ENCODE assay signal across 8 cellular contexts in genomic region chr16:353404-354285, GRCh38. TPM values are rescaled to one million over a fixed set of nuclear protein-coding genes. Genes with fewer than 3 reads are reported as not detected.
DNase-seq lines count a peak whose midpoint lies in the region; ATAC-seq and TF ChIP-seq lines count a peak whose summit lies in the region.

No MANE protein-coding gene starts in this region.

- no peak for TF ChIP-seq CTCF in ovary (IDR thresholded peaks at IDR 0.05)

- H3K27ac ChIP-seq in epithelial cell of prostate (peak overlapping the region; percentile 93), ovary (peak overlapping the region; percentile 51 to 73)

- intact Hi-C loops in ovary (cut with DNase I) = loop anchor here in 1 of 4 donors (10.0 kb wide), 1 partner anchor 119 kb away; the partner anchor contains the start of gene FAM234A

- peak overlapping the region; percentile 57 for H3K9ac ChIP-seq in ES-I3 (ENCODE audit: low read depth, low read length)
- peak overlapping the region; percentile 83 for H3K9ac ChIP-seq in NT2/D1 (ENCODE audit: insufficient read length, low read depth)

- H3K9me3 ChIP-seq in ES-I3 (ENCODE audit: control insufficient read depth, insufficient read depth, low read length) = no peaks in the 10 kb centered on the region
- H3K9me3 ChIP-seq in NT2/D1 (ENCODE audit: insufficient read depth, low read length) = no peaks in the 10 kb centered on the region
- H3K9me3 ChIP-seq in ovary = no peaks in the 10 kb centered on the region

- ATAC-seq in GM18511 (IDR thresholded peaks at IDR 0.05; ENCODE audit: unreplicated experiment) = no peak
- ATAC-seq in HG02678 (IDR thresholded peaks at IDR 0.05; ENCODE audit: unreplicated experiment) = no peak

- TF ChIP-seq POLR2A in ovary (IDR thresholded peaks at IDR 0.05) = no peak

- H3K4me1 ChIP-seq in ES-I3 (ENCODE audit: insufficient read depth, low read length) = peaks cover 9% of the 10 kb centered on the region; the same call in 1 of the 2 replicates
- peaks cover 11% of the 10 kb centered on the region for H3K4me1 ChIP-seq in NT2/D1 (ENCODE audit: insufficient read depth, insufficient read length)
- H3K4me1 ChIP-seq in ovary (ENCODE audit: insufficient read depth) = no peaks in the 10 kb centered on the region

- H3K4me3 ChIP-seq in NT2/D1 (ENCODE audit: insufficient read length, low read depth) = peak overlapping the region; percentile 38
- H3K4me3 ChIP-seq in ovary = peak overlapping the region; percentile 64

- H3K36me3 ChIP-seq in ES-I3 (ENCODE audit: insufficient read depth, low read length) (no peaks in the 10 kb centered on the region), NT2/D1 (ENCODE audit: insufficient read depth, insufficient read length, low read length) (peaks cover 18% of the 10 kb centered on the region), ovary (no peaks in the 10 kb centered on the region)

- no peak for TF ChIP-seq EP300 in ovary (IDR thresholded peaks at IDR 0.05)

- WGBS in ovary, 3 donors = 58 to 66% (median 60%) methylated on average over 25 of the region's 25 CpGs

- DNase-seq in NT2/D1 (ENCODE audit: low read depth, low spot score) = no peak
- no peak for DNase-seq in epithelial cell of prostate (ENCODE audit: low read depth, low spot score)
- peak in 3 of 5 donors; percentile 42 to 62 (median 62) for DNase-seq in ovary
- no peak for DNase-seq in anterior cingulate cortex (lab: John Stamatoyannopoulos, UW)
- no peak for DNase-seq in GM03348 (ENCODE audit: low spot score)

- peaks cover 7% of the 10 kb centered on the region for H3K27me3 ChIP-seq in NT2/D1 (ENCODE audit: insufficient read depth, insufficient read length)
- no peaks in the 10 kb centered on the region for H3K27me3 ChIP-seq in ovary

RNA-seq across cellular contexts. Expression of gene AXIN1, which starts 1.1 kb away (rescaled TPM):
- 10 to 100 TPM; 13.7 to 27.2 (median 24.0) TPM for total RNA-seq in ovary
- 10 to 100 TPM in 1 of 2 donors, 1 to 10 TPM in 1; 3.7 to 21.8 TPM for polyA plus RNA-seq in ovary

RNA-seq across cellular contexts. Expression of gene MRPL28, which starts 16.7 kb away (rescaled TPM):
- 10 to 100 TPM; 38.9 to 57.7 (median 40.9) TPM for total RNA-seq in ovary
- 10 to 100 TPM; 28.4 to 53.0 TPM for polyA plus RNA-seq in ovary

RNA-seq across cellular contexts. Expression of gene PGAP6, which starts 28.1 kb away (rescaled TPM):
- total RNA-seq in ovary = 10 to 100 TPM; 13.0 to 39.8 (median 23.2) TPM
- polyA plus RNA-seq in ovary = 10 to 100 TPM; 13.9 to 17.9 TPM

RNA-seq across cellular contexts. Expression of gene NME4, which starts 43.4 kb away (rescaled TPM):
- 100 to 1,000 TPM in 3 of 7 donors, 10 to 100 TPM in 4; 48.8 to 133 (median 93.4) TPM for total RNA-seq in ovary
- 100 to 1,000 TPM in 1 of 2 donors, 10 to 100 TPM in 1; 72.9 to 117 TPM for polyA plus RNA-seq in ovary

RNA-seq across cellular contexts. Expression of gene DECR2, which starts 48.0 kb away (rescaled TPM):
- total RNA-seq in ovary = 10 to 100 TPM; 10.2 to 23.7 (median 15.1) TPM
- polyA plus RNA-seq in ovary = 10 to 100 TPM in 1 of 2 donors, 1 to 10 TPM in 1; 2.1 to 13.0 TPM

Comparison
In these comparisons a context has a peak if more than half of its experiments do, and no peak if none do; other contexts are left out.
1. DNase-seq: peak in ovary (3 of 5); none in NT2/D1 (single experiment), epithelial cell of prostate (single experiment), anterior cingulate cortex (0 of 58) and GM03348 (single experiment).